ENCODE assay signal across 19 cellular contexts in the genomic region with DNA sequence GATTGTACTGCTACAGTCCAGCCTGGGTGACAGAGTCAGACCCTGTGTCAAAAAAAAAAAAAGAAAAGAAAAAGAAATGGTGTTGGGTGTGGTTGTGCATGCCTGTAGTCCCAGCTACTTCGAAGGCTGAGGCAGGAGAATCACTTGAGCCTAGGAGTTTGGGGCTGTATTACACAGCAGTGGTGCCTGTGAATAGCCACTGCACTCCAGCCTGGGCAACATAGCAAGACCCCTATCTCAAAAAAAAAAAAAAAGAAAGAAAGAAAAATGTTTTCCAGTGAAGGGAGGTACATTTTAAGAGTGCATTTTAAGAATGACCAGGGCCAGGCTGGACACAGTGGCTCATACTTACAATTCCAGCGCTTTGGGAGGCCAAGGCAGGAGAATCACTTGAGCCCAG. TPM values are rescaled to one million over a fixed set of nuclear protein-coding genes. Genes with fewer than 3 reads are reported as not detected.
DNase-seq lines count a peak whose midpoint lies in the region; ATAC-seq, FAIRE-seq and TF ChIP-seq lines count a peak whose summit lies in the region.
"Had no signal": no experiment of that assay in that cellular context is flagged by ENCODE, and none has a peak within 500 bp of the region (broad histone marks: within the 10 kb centered on the region; RNA-seq: fewer than 3 reads in every experiment).

No MANE protein-coding gene starts in this region.

- TF ChIP-seq POLR2A in body of pancreas (IDR thresholded peaks at IDR 0.05) (no peak), HepG2 (IDR thresholded peaks at IDR 0.05; ENCODE audit: insufficient read depth in 1 of 2, low read depth in 2 of 2, low read length in 2 of 2) (no peak)

- H3K36me3 ChIP-seq in body of pancreas (replicated peaks in 1 of 2; ENCODE audit: insufficient read depth in 1 of 2, low read depth in 2 of 2) (peaks cover 3 to 34% of the 10 kb centered on the region in 2 donors), HepG2 (replicated peaks in 1 of 2; ENCODE audit: control insufficient read depth in 1 of 2, insufficient read depth in 2 of 2, low read length in 2 of 2) (peaks cover 17 to 41% of the 10 kb centered on the region in 2 experiments)

- POLR2A ChIA-PET in HepG2 (lab: Yijun Ruan, JAX): interaction anchor here (1.0 to 2.8 kb wide), 2 partner anchors 29 to 66 kb away, joined by 3 to 20 read pairs; a partner anchor contains a TSS

- H3K27me3 ChIP-seq in body of pancreas (no peaks in the 10 kb centered on the region), HepG2 (ENCODE audit: control insufficient read depth in 1 of 2, insufficient read depth in 2 of 2, low read length in 2 of 2) (no peaks in the 10 kb centered on the region)

- ATAC-seq in body of pancreas (no peak), HepG2 (no peak), omental fat pad (ENCODE audit: low FRiP score) (no peak), GM18498 (IDR thresholded peaks at IDR 0.05; ENCODE audit: unreplicated experiment) (no peak), GM21381 (IDR thresholded peaks at IDR 0.05; ENCODE audit: unreplicated experiment) (no peak)
- ATAC-seq: HCT116 had no signal

- no peaks in the 10 kb centered on the region for H3K79me2 ChIP-seq in HepG2 (ENCODE audit: insufficient read depth, low read length)

- H3K27ac ChIP-seq in body of pancreas: peak overlapping the region in 3 of 4 donors; percentile 68 to 82 (median 77)
- H3K27ac ChIP-seq in HepG2 (ENCODE audit: extremely low read length, insufficient read depth, low read length): no peak overlapping the region
- H3K27ac ChIP-seq: GM23248, HL-60 had no signal

- CTCF ChIA-PET in Calu3 (lab: Charles Lee) (interaction anchor here (0.9 to 3.2 kb wide), 2 partner anchors 28 to 48 kb away, joined by 3 to 18 read pairs; no protein-coding TSS in a partner anchor), HepG2 (lab: Yijun Ruan, JAX; ENCODE audit: low intra/inter-chr PET ratio, low total read pairs) (no interaction called here)

- peaks cover 12% of the 10 kb centered on the region for H3K4me1 Mint-ChIP-seq in Calu3 (ENCODE audit: low read depth, unreplicated experiment)
- H3K4me1 Mint-ChIP-seq: B cell had no signal

- H3K9me3 ChIP-seq in body of pancreas (no peaks in the 10 kb centered on the region), HepG2 (ENCODE audit: low read length) (no peaks in the 10 kb centered on the region)

- no peak for TF ChIP-seq EP300 in HepG2 (IDR thresholded peaks at IDR 0.05; ENCODE audit: low read depth in 2 of 2, low read length in 2 of 2)
- TF ChIP-seq EP300 in HepG2 (CRISPR knock-in tag; IDR thresholded peaks at IDR 0.05; ENCODE audit: borderline replicate concordance): no peak

- no peaks in the 10 kb centered on the region for H3K27me3 Mint-ChIP-seq in Calu3 (ENCODE audit: unreplicated experiment)
- H3K27me3 Mint-ChIP-seq: B cell; CD4-positive, alpha-beta T cell had no signal

- no peak overlapping the region for H3K4me2 ChIP-seq in HepG2 (ENCODE audit: low read depth, low read length)

- FAIRE-seq in HepG2 (lab: Jason Lieb, UNC): no peak
- FAIRE-seq: A204.1, GM12891, GM19239, H54 had no signal

- no peak overlapping the region for H3K4me3 Mint-ChIP-seq in Calu3 (ENCODE audit: low read depth, unreplicated experiment)
- H3K4me3 Mint-ChIP-seq: B cell; CD4-positive, alpha-beta T cell had no signal

- intact Hi-C loops in Calu3 (cut with micrococcal nuclease; ENCODE audit: unreplicated experiment) (loop anchor here (10.0 kb wide), 1 partner anchor 317 kb away; a partner anchor contains a TSS), body of pancreas (cut with DNase I) (no loop called here), HepG2 (cut with micrococcal nuclease; ENCODE audit: unreplicated experiment) (no loop called here)

- 87 to 96% methylated on average over 2 of the region's 2 CpGs for WGBS in body of pancreas, 2 donors
- WGBS in HepG2 (ENCODE audit: low lambda C conversion rate): 92% methylated on average over 2 of the region's 2 CpGs

- TF ChIP-seq RAD21 in HepG2 (CRISPR knock-in tag; IDR thresholded peaks at IDR 0.05): no peak

- no peak overlapping the region for H3K4me3 ChIP-seq in body of pancreas
- no peak overlapping the region for H3K4me3 ChIP-seq in HepG2 (replicated peaks in 1 of 3; ENCODE audit: insufficient read depth in 1 of 3, low read depth in 2 of 3, low read length in 3 of 3)
- H3K4me3 ChIP-seq: GM23248 had no signal

- TF ChIP-seq CTCF in Calu3 (IDR thresholded peaks at IDR 0.05; ENCODE audit: unreplicated experiment) (no peak), body of pancreas (IDR thresholded peaks at IDR 0.05) (no peak), HepG2 (CRISPR knock-in tag; IDR thresholded peaks at IDR 0.05) (no peak), omental fat pad (IDR thresholded peaks at IDR 0.05) (no peak)

- no peaks in the 10 kb centered on the region for H4K20me1 ChIP-seq in HepG2 (ENCODE audit: insufficient read depth, low read length)

- peaks cover 36% of the 10 kb centered on the region for H3K36me3 Mint-ChIP-seq in Calu3 (ENCODE audit: insufficient read depth, unreplicated experiment)

- in situ Hi-C loops in HepG2 (cut with HindIII; ENCODE audit: extremely low pct_ligation_motif_present, low pct_unique_long_range_greater_than_20kb): no loop called here

- H3K9me3 Mint-ChIP-seq in Calu3 (ENCODE audit: low read depth, unreplicated experiment): no peaks in the 10 kb centered on the region
- H3K9me3 Mint-ChIP-seq: CD4-positive, alpha-beta T cell had no signal

- no peak overlapping the region for H2AFZ ChIP-seq in HepG2 (ENCODE audit: low read length)
- H2AFZ ChIP-seq: GM23248 had no signal

- H3K27ac Mint-ChIP-seq in Calu3 (ENCODE audit: unreplicated experiment): peak overlapping the region; percentile 61
- H3K27ac Mint-ChIP-seq: B cell; CD4-positive, alpha-beta T cell had no signal

- DNase-seq in Calu3 (no peak), body of pancreas (no peak), HepG2 (ENCODE audit: low spot score) (no peak), omental fat pad (ENCODE audit: low spot score) (peak; percentile 3), middle frontal gyrus (ENCODE audit: extremely low spot score, low spot score) (no peak)
- DNase-seq in activated CD4-positive, alpha-beta T cell treated with anti-CD3 and anti-CD28 coated beads, Interleukin-2, amount 50 U/mL, for 4 hours: no peak
- DNase-seq: C1 segment of cervical spinal cord; CD4-positive, alpha-beta T cell; DMS79; GM23248 had no signal

- no peak overlapping the region for H3K9ac ChIP-seq in HepG2 (ENCODE audit: insufficient read depth, low read depth, low read length)
- H3K9ac ChIP-seq: GM23248 had no signal

- no TSS peak for BruUV-seq in Calu3 (replicated peaks; lab: Mats Ljungman, UMichigan)
- BruUV-seq in HepG2 (replicated peaks; lab: Mats Ljungman, UMichigan): no TSS peak

- H3K4me1 ChIP-seq in body of pancreas (peaks cover 36% of the 10 kb centered on the region), HepG2 (ENCODE audit: insufficient read depth, low read length) (peaks cover 41% of the 10 kb centered on the region)

RNA-seq across cellular contexts. Expression of a gene that starts 6.3 kb away (rescaled TPM):
- total RNA-seq in Calu3 (2022) (32.6 and 33.3 TPM in 2 replicates), body of pancreas (10 to 100 TPM; 15.8 to 21.5 TPM), HepG2 (2016; rRNA removed; fragmentation: Illumina TruSeq; extraction: Trizol) (67.6 and 97.1 TPM in 2 replicates), omental fat pad (10 to 100 TPM; 48.8 to 67.3 (median 65.0) TPM)
- total RNA-seq in HepG2 (2016; cell fraction: cytosol; rRNA removed; fragmentation: Illumina TruSeq; extraction: Trizol; ENCODE audit: low read depth): 43.5 and 44.1 TPM in 2 replicates
- 66.0 and 92.7 TPM in 2 replicates for total RNA-seq in HepG2 (2016; cell fraction: insoluble cytoplasmic fraction; rRNA removed; fragmentation: Illumina TruSeq; extraction: Trizol)
- 109 and 111 TPM in 2 replicates for total RNA-seq in HepG2 (2016; cell fraction: membrane; rRNA removed; fragmentation: Illumina TruSeq; extraction: Trizol)
- total RNA-seq in HepG2 (2016; cell fraction: nucleus; rRNA removed; fragmentation: Illumina TruSeq; extraction: Trizol): 24.1 and 29.7 TPM in 2 replicates
- 50.8 and 64.3 TPM in 2 replicates for polyA plus RNA-seq in HepG2 (2011; rRNA removed)
- 39.2 and 54.5 TPM in 2 replicates for polyA plus RNA-seq in HepG2 (2011; cell fraction: cytosol; rRNA removed)
- polyA plus RNA-seq in HepG2 (2011; cell fraction: nucleus; rRNA removed): 13.9 and 16.0 TPM in 2 replicates
- polyA plus RNA-seq in HepG2 (2012): 30.2 and 34.8 TPM in 2 replicates
- 58.2 and 66.9 TPM in 2 replicates for polyA plus RNA-seq in HepG2 (2016; cell fraction: cytosol; fragmentation: Illumina TruSeq; extraction: Trizol; ENCODE audit: low read depth)
- polyA plus RNA-seq in HepG2 (2016; cell fraction: insoluble cytoplasmic fraction; fragmentation: Illumina TruSeq; extraction: Trizol; ENCODE audit: low read depth): 110 and 111 TPM in 2 replicates
- polyA plus RNA-seq in HepG2 (2016; cell fraction: membrane; fragmentation: Illumina TruSeq; extraction: Trizol; ENCODE audit: low read depth): 110 and 116 TPM in 2 replicates
- polyA plus RNA-seq in HepG2 (2016; cell fraction: nucleus; fragmentation: Illumina TruSeq; extraction: Trizol; ENCODE audit: insufficient read depth, low read depth): 41.6 and 42.0 TPM in 2 replicates
- polyA minus RNA-seq in HepG2 (2011; rRNA and poly(A)+ RNA removed; ENCODE audit: low replicate concordance): 31.4 and 38.5 TPM in 2 replicates
- 29.3 and 33.2 TPM in 2 replicates for polyA minus RNA-seq in HepG2 (2011; cell fraction: cytosol; rRNA and poly(A)+ RNA removed)
- 14.2 and 21.6 TPM in 2 replicates for polyA minus RNA-seq in HepG2 (2011; cell fraction: nucleus; rRNA and poly(A)+ RNA removed)

RNA-seq across cellular contexts. Expression of a gene that starts 33.1 kb away (rescaled TPM):
- total RNA-seq in Calu3 (2022) (38.3 and 40.3 TPM in 2 replicates), body of pancreas (10 to 100 TPM; 32.9 to 43.2 TPM), HepG2 (2016; rRNA removed; fragmentation: Illumina TruSeq; extraction: Trizol) (39.5 and 60.6 TPM in 2 replicates), omental fat pad (10 to 100 TPM in 3 of 4 donors, 1 to 10 TPM in 1; 9.0 to 49.1 (median 12.2) TPM)
- 31.6 and 42.4 TPM in 2 replicates for total RNA-seq in HepG2 (2016; cell fraction: cytosol; rRNA removed; fragmentation: Illumina TruSeq; extraction: Trizol; ENCODE audit: low read depth)
- total RNA-seq in HepG2 (2016; cell fraction: insoluble cytoplasmic fraction; rRNA removed; fragmentation: Illumina TruSeq; extraction: Trizol): 36.8 and 62.7 TPM in 2 replicates
- total RNA-seq in HepG2 (2016; cell fraction: membrane; rRNA removed; fragmentation: Illumina TruSeq; extraction: Trizol): 53.7 and 65.8 TPM in 2 replicates
- 44.1 and 48.9 TPM in 2 replicates for total RNA-seq in HepG2 (2016; cell fraction: nucleus; rRNA removed; fragmentation: Illumina TruSeq; extraction: Trizol)
- 127 and 160 TPM in 2 replicates for polyA plus RNA-seq in HepG2 (2011; rRNA removed)
- 145 and 183 TPM in 2 replicates for polyA plus RNA-seq in HepG2 (2011; cell fraction: cytosol; rRNA removed)
- polyA plus RNA-seq in HepG2 (2011; cell fraction: nucleus; rRNA removed): 77.5 and 88.9 TPM in 2 replicates
- polyA plus RNA-seq in HepG2 (2012): 40.5 and 51.4 TPM in 2 replicates
- 35.9 and 51.7 TPM in 2 replicates for polyA plus RNA-seq in HepG2 (2016; cell fraction: cytosol; fragmentation: Illumina TruSeq; extraction: Trizol; ENCODE audit: low read depth)
- polyA plus RNA-seq in HepG2 (2016; cell fraction: insoluble cytoplasmic fraction; fragmentation: Illumina TruSeq; extraction: Trizol; ENCODE audit: low read depth): 47.5 and 48.8 TPM in 2 replicates
- 56.6 and 67.1 TPM in 2 replicates for polyA plus RNA-seq in HepG2 (2016; cell fraction: membrane; fragmentation: Illumina TruSeq; extraction: Trizol; ENCODE audit: low read depth)
- 83.7 and 88.2 TPM in 2 replicates for polyA plus RNA-seq in HepG2 (2016; cell fraction: nucleus; fragmentation: Illumina TruSeq; extraction: Trizol; ENCODE audit: insufficient read depth, low read depth)
- polyA minus RNA-seq in HepG2 (2011; rRNA and poly(A)+ RNA removed; ENCODE audit: low replicate concordance): 159 and 370 TPM in 2 replicates
- 54.5 and 69.4 TPM in 2 replicates for polyA minus RNA-seq in HepG2 (2011; cell fraction: cytosol; rRNA and poly(A)+ RNA removed)
- polyA minus RNA-seq in HepG2 (2011; cell fraction: nucleus; rRNA and poly(A)+ RNA removed): 23.7 and 30.3 TPM in 2 replicates
- total RNA-seq: B cell, GM23248 had no signal
